ENCODE assay signal across 11 cellular contexts in the genomic region with DNA sequence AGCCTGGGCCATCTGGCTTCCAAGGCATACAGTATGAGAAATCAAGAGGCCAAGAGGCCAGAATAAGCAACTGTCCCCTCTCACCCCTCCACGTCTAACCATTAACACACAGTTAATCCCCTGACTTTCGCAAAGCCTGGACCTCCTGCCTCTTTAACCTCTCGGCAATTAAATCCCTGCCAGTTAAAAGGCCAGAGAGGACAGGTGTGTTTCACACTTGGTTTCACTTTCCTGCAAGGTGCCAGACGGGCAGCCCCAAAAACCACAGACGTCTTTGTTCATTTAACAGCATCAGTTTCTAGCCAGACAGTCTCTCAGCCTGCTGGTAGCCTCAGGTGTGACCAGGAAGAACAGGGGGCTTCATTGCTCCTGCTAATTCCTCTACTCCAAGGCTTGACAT.
DNase-seq lines count a peak whose midpoint lies in the region; ATAC-seq and TF ChIP-seq lines count a peak whose summit lies in the region.
"Had no signal": no experiment of that assay in that cellular context is flagged by ENCODE, and none has a peak within 500 bp of the region (broad histone marks: within the 10 kb centered on the region; RNA-seq: fewer than 3 reads in every experiment).

No MANE protein-coding gene starts in this region.

- no peak overlapping the region for H3K27ac ChIP-seq in CD8-positive, alpha-beta T cell (ENCODE audit: low read depth, low read length)
- H3K27ac ChIP-seq in prostate gland = no peak overlapping the region

- no peak overlapping the region for H3K4me3 ChIP-seq in CD8-positive, alpha-beta T cell (ENCODE audit: low read depth, low read length)
- no peak overlapping the region for H3K4me3 ChIP-seq in prostate gland

- peaks cover 10% of the 10 kb centered on the region for H3K4me1 Mint-ChIP-seq in CD8-positive, alpha-beta T cell (ENCODE audit: low read depth)

- CTCF ChIA-PET in CD8-positive, alpha-beta T cell (lab: Charles Lee) = no interaction called here

- no peak for TF ChIP-seq POLR2A in prostate gland (IDR thresholded peaks at IDR 0.05)

- no peaks in the 10 kb centered on the region for H3K4me1 ChIP-seq in CD8-positive, alpha-beta T cell (ENCODE audit: insufficient read depth, low read length)
- no peaks in the 10 kb centered on the region for H3K4me1 ChIP-seq in prostate gland (replicated peaks)

- WGBS in prostate gland = 66% methylated on average over 5 of the region's 5 CpGs

- H3K36me3 ChIP-seq in CD8-positive, alpha-beta T cell (ENCODE audit: insufficient read depth, low read length) = no peaks in the 10 kb centered on the region
- no peaks in the 10 kb centered on the region for H3K36me3 ChIP-seq in prostate gland

- POLR2A ChIA-PET in CD8-positive, alpha-beta T cell (lab: Charles Lee) = no interaction called here

- H3K27me3 Mint-ChIP-seq in CD8-positive, alpha-beta T cell (ENCODE audit: low read depth) = no peaks in the 10 kb centered on the region

- no peak for ATAC-seq in CD8-positive, alpha-beta T cell
- peak; percentile 86 for ATAC-seq in GM19452 (IDR thresholded peaks at IDR 0.05; ENCODE audit: unreplicated experiment)
- ATAC-seq in HG03159 (IDR thresholded peaks at IDR 0.05; ENCODE audit: unreplicated experiment) = peak; percentile 90
- no peak for ATAC-seq in GM18861 (IDR thresholded peaks at IDR 0.05; ENCODE audit: unreplicated experiment)
- no peak for ATAC-seq in GM21360 (IDR thresholded peaks at IDR 0.05; ENCODE audit: unreplicated experiment)

- H3K4me3 Mint-ChIP-seq in CD8-positive, alpha-beta T cell = no peak overlapping the region

- no peak for DNase-seq in CD8-positive, alpha-beta T cell
- DNase-seq in NCI-H524 treated with DMSO at 0.1 percent for 48 hours (lab: John Stamatoyannopoulos, UW) (peak; percentile 76), prostate gland (ENCODE audit: low spot score) (no peak), pons (ENCODE audit: low spot score) (no peak)
- DNase-seq: effector CD4-positive, alpha-beta T cell; NCI-H1092 treated with DMSO at 0.1 percent for 48 hours; occipital lobe had no signal

- H3K27ac Mint-ChIP-seq in CD8-positive, alpha-beta T cell = peak overlapping the region; percentile 37

- intact Hi-C loops in CD8-positive, alpha-beta T cell (cut with DNase I, micrococcal nuclease) = no loop called here
- intact Hi-C loops in prostate gland (cut with DNase I) = no loop called here

- H3K9me3 Mint-ChIP-seq in CD8-positive, alpha-beta T cell = no peaks in the 10 kb centered on the region

- H3K36me3 Mint-ChIP-seq in CD8-positive, alpha-beta T cell = no peaks in the 10 kb centered on the region

- H3K27me3 ChIP-seq in CD8-positive, alpha-beta T cell (ENCODE audit: insufficient read depth, low read length) = no peaks in the 10 kb centered on the region
- H3K27me3 ChIP-seq in prostate gland (replicated peaks; ENCODE audit: insufficient read depth) = no peaks in the 10 kb centered on the region

- TF ChIP-seq CTCF in CD8-positive, alpha-beta T cell (IDR thresholded peaks at IDR 0.05) = no peak
- no peak for TF ChIP-seq CTCF in prostate gland (IDR thresholded peaks at IDR 0.05)

- H3K9me3 ChIP-seq in CD8-positive, alpha-beta T cell (ENCODE audit: low read length) = no peaks in the 10 kb centered on the region
- H3K9me3 ChIP-seq in prostate gland = no peaks in the 10 kb centered on the region

Comparison
In these comparisons a context has a peak if more than half of its experiments do, and no peak if none do; other contexts are left out.
1. ATAC-seq: peak in GM19452 (single experiment) and HG03159 (single experiment); none in CD8-positive, alpha-beta T cell (single experiment), GM18861 (single experiment) and GM21360 (single experiment).